Comparison of ENCODE assay signal across 14 cellular contexts in genomic region chr20:23435675-23436539, GRCh38. TPM values are rescaled to one million over a fixed set of nuclear protein-coding genes. Genes with fewer than 3 reads are reported as not detected.
A peak's percentile ranks its signal among the peaks of the same experiment; 100 is the strongest.
DNase-seq lines count a peak whose midpoint lies in the region; ATAC-seq lines count a peak whose summit lies in the region.
"Had no signal": no experiment of that assay in that cellular context is flagged by ENCODE, and none has a peak within 500 bp of the region (broad histone marks: within the 10 kb centered on the region; RNA-seq: fewer than 3 reads in every experiment).

No MANE protein-coding gene starts in this region.

- ATAC-seq in left cardiac atrium, result peak; percentile 46 to 80

- H3K27ac ChIP-seq in temporal lobe (ENCODE audit: low read depth, low read length), result peak overlapping the region; percentile 5
- H3K27ac ChIP-seq: 22Rv1, neural progenitor cell had no signal

- intact Hi-C loops in left cardiac atrium (cut with DNase I), result no loop called here

- DNase-seq in DMS53 (lab: John Stamatoyannopoulos, UW), result peak; percentile 36
- no peak for DNase-seq in DMS53 treated with DMSO at 0.1 percent for 48 hours (lab: John Stamatoyannopoulos, UW; ENCODE audit: unreplicated experiment)
- peak; percentile 50 to 80 for DNase-seq in SHP77 (lab: John Stamatoyannopoulos, UW)
- peak; percentile 48 for DNase-seq in left cardiac atrium
- DNase-seq in glomerular visceral epithelial cell (ENCODE audit: extremely low spot score), result no peak
- no peak for DNase-seq in GM19238 (ENCODE audit: insufficient read length, low spot score)
- DNase-seq in kidney glomerular epithelial cell (lab: John Stamatoyannopoulos, UW), result no peak
- DNase-seq: activated CD4-positive, alpha-beta T cell treated with anti-CD3 and anti-CD28 coated beads for 1 hour; activated effector memory CD4-positive, alpha-beta T cell treated with anti-CD3 and anti-CD28 coated beads, Interleukin-2, amount 50 U/mL, for 16 hours; NCI-H1436; stimulated activated naive CD4-positive, alpha-beta T cell treated with Interleukin-2 at 50 U/mL for 16 hours had no signal

RNA-seq across cellular contexts. Expression of gene CSTL1, which starts 3.6 kb away (rescaled TPM):
- total RNA-seq in left cardiac atrium, result not detected
- total RNA-seq in temporal lobe, result not detected

RNA-seq across cellular contexts. Expression of gene NAPB, which starts 14.6 kb away (rescaled TPM):
- total RNA-seq in left cardiac atrium, result 1 to 10 TPM; 4.9 to 7.2 TPM
- total RNA-seq in temporal lobe, result 63.7 TPM

RNA-seq across cellular contexts. Expression of gene CST11, which starts 16.8 kb away (rescaled TPM):
- total RNA-seq in left cardiac atrium (not detected), temporal lobe (not detected)

RNA-seq across cellular contexts. Expression of gene CST8, which starts 55.0 kb away (rescaled TPM):
- total RNA-seq in left cardiac atrium (not detected), temporal lobe (not detected)

Comparison
In these comparisons a context has a peak if more than half of its experiments do, and no peak if none do; other contexts are left out.
1. DNase-seq: peak in DMS53 (single experiment), SHP77 (2 of 2) and left cardiac atrium (single experiment); none in DMS53 treated with DMSO at 0.1 percent for 48 hours (single experiment), glomerular visceral epithelial cell (single experiment), GM19238 (single experiment) and kidney glomerular epithelial cell (single experiment).